In the genomic region with DNA sequence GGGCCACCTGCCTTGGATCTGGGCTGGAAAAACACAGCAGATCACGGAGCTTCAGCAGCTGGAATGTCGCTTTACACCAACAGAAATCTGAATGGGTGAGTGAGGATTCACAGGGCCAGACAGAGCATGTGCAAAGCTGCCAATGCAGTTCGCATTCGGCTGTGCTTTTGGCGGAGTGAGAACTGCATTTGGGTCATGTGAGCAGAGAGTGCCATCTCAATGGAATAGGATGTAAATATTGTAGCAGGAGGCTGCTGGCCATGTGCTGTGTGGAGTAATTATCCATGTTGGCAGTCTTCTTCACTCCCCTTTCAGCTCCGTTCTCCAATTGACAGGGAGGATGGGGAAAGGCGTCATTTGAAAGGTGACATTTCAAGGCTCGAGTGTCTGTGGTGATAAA, we compare ENCODE assay signal across 16 cellular contexts. TPM values are rescaled to one million over a fixed set of nuclear protein-coding genes. Genes with fewer than 3 reads are reported as not detected.
A peak's percentile ranks its signal among the peaks of the same experiment; 100 is the strongest.
DNase-seq lines count a peak whose midpoint lies in the region; ATAC-seq and TF ChIP-seq lines count a peak whose summit lies in the region.
"Had no signal": no experiment of that assay in that cellular context is flagged by ENCODE, and none has a peak within 500 bp of the region (broad histone marks: within the 10 kb centered on the region; RNA-seq: fewer than 3 reads in every experiment).

TSS of gene ANKRD55 (minus strand) at position 101 of the 400 bp plus-strand sequence. CDS start 417 bp downstream, outside the sequence.

- no peaks in the 10 kb centered on the region for H3K36me3 ChIP-seq in endodermal cell (ENCODE audit: control insufficient read depth, insufficient read depth, low read length)
- H3K36me3 ChIP-seq: BLaER1 treated with 17β-estradiol and CSF1 and Interleukin-3, amounts not matched to agents 10 nM and 100 nM; stomach had no signal

- H3K36me3 Mint-ChIP-seq in memory B cell: no peaks in the 10 kb centered on the region
- no peaks in the 10 kb centered on the region for H3K36me3 Mint-ChIP-seq in endodermal cell (ENCODE audit: low read depth)

- H3K27me3 Mint-ChIP-seq in memory B cell (peaks cover 21% of the 10 kb centered on the region), endodermal cell (ENCODE audit: insufficient read depth) (peaks cover 6% of the 10 kb centered on the region)
- H3K27me3 Mint-ChIP-seq: activated CD4-positive, alpha-beta T cell treated with anti-CD3 and anti-CD28 coated beads for 36 hours had no signal

- TF ChIP-seq CTCF in VCaP (conservative IDR thresholded peaks at IDR 0.05) (no peak), endodermal cell (conservative IDR thresholded peaks at IDR 0.05) (no peak)

- H3K9ac ChIP-seq in endodermal cell (ENCODE audit: extremely low read depth, low read length, poor library complexity, severe bottlenecking): no peak within 1 kb of the TSS
- H3K9ac ChIP-seq: BLaER1 treated with 17β-estradiol and CSF1 and Interleukin-3, amounts not matched to agents 10 nM and 100 nM had no signal

- no peaks in the 10 kb centered on the region for H3K27me3 ChIP-seq in endodermal cell (ENCODE audit: control insufficient read depth, insufficient read depth, low read length, poor library complexity, severe bottlenecking)
- H3K27me3 ChIP-seq: BLaER1 treated with 17β-estradiol and CSF1 and Interleukin-3, amounts not matched to agents 10 nM and 100 nM; body of pancreas had no signal

- DNase-seq in DMS153 treated with DMSO at 0.1 percent for 48 hours (lab: John Stamatoyannopoulos, UW; ENCODE audit: unreplicated experiment): peak; percentile 50
- DNase-seq in NCI-H2029 (lab: John Stamatoyannopoulos, UW): peak; percentile 36
- DNase-seq in memory B cell (ENCODE audit: low spot score in 2 of 2): no peak
- DNase-seq in A172 (ENCODE audit: low spot score): no peak
- DNase-seq in endodermal cell: no peak
- DNase-seq: activated CD4-positive, alpha-beta T cell treated with anti-CD3 and anti-CD28 coated beads for 36 hours; body of pancreas; mesenchymal stem cell; stomach had no signal

- ATAC-seq in memory B cell (ENCODE audit: low read depth): no peak
- no peak for ATAC-seq in GM19328 (IDR thresholded peaks at IDR 0.05; ENCODE audit: unreplicated experiment)
- no peak for ATAC-seq in GM18517 (IDR thresholded peaks at IDR 0.05; ENCODE audit: unreplicated experiment)
- ATAC-seq: activated CD4-positive, alpha-beta T cell treated with anti-CD3 and anti-CD28 coated beads for 36 hours; activated T-helper 17 cell treated with anti-CD3 and anti-CD28 coated beads, Interleukin-2, amount 50 U/mL, for 72 hours; body of pancreas had no signal

- H3K27ac Mint-ChIP-seq in memory B cell (peak within 1 kb of the TSS; percentile 5), endodermal cell (no peak within 1 kb of the TSS)
- H3K27ac Mint-ChIP-seq: activated CD4-positive, alpha-beta T cell treated with anti-CD3 and anti-CD28 coated beads for 36 hours; activated T-helper 17 cell treated with anti-CD3 and anti-CD28 coated beads, Interleukin-2, amount 50 U/mL, for 72 hours had no signal

- H3K9me3 ChIP-seq in endodermal cell (ENCODE audit: control insufficient read depth, low read length): no peaks in the 10 kb centered on the region
- H3K9me3 ChIP-seq: body of pancreas, stomach had no signal

- H3K4me1 Mint-ChIP-seq in memory B cell: no peaks in the 10 kb centered on the region
- H3K4me1 Mint-ChIP-seq in endodermal cell: peaks cover 17% of the 10 kb centered on the region

- no peaks in the 10 kb centered on the region for H3K4me1 ChIP-seq in endodermal cell (ENCODE audit: control insufficient read depth, insufficient read depth, low read length)
- H3K4me1 ChIP-seq: BLaER1 treated with 17β-estradiol and CSF1 and Interleukin-3, amounts not matched to agents 10 nM and 100 nM; body of pancreas; stomach had no signal

- H3K4me3 Mint-ChIP-seq in memory B cell: no peak within 1 kb of the TSS
- H3K4me3 Mint-ChIP-seq in endodermal cell: no peak within 1 kb of the TSS
- H3K4me3 Mint-ChIP-seq: activated CD4-positive, alpha-beta T cell treated with anti-CD3 and anti-CD28 coated beads for 36 hours; activated T-helper 17 cell treated with anti-CD3 and anti-CD28 coated beads, Interleukin-2, amount 50 U/mL, for 72 hours had no signal

- H3K27ac ChIP-seq in VCaP (peak within 1 kb of the TSS; percentile 13; the same call in 1 of the 2 replicates), endodermal cell (ENCODE audit: low read depth, low read length) (no peak within 1 kb of the TSS)
- H3K27ac ChIP-seq: BLaER1 treated with 17β-estradiol and CSF1 and Interleukin-3, amounts not matched to agents 10 nM and 100 nM; body of pancreas; HL-60; stomach had no signal

- H3K9me3 Mint-ChIP-seq in memory B cell: no peaks in the 10 kb centered on the region
- peaks cover under 1% of the 10 kb centered on the region for H3K9me3 Mint-ChIP-seq in endodermal cell
- H3K9me3 Mint-ChIP-seq: activated T-helper 17 cell treated with anti-CD3 and anti-CD28 coated beads, Interleukin-2, amount 50 U/mL, for 72 hours had no signal

- WGBS in endodermal cell (ENCODE audit: insufficient coverage in 1 of 2, insufficient read length in 1 of 2), 2 experiments: 75 to 81% methylated on average over 2 to 8 of the region's 8 CpGs

- H3K4me3 ChIP-seq in endodermal cell (ENCODE audit: low read length): no peak within 1 kb of the TSS
- H3K4me3 ChIP-seq: BLaER1 treated with 17β-estradiol and CSF1 and Interleukin-3, amounts not matched to agents 10 nM and 100 nM; body of pancreas; stomach had no signal

RNA-seq across cellular contexts. Expression of gene ANKRD55, which starts in this region (rescaled TPM):
- total RNA-seq in A172 (2014; rRNA removed; shearing (Covaris generic)): not detected in 2 replicates
- under 1 TPM; 0.27 to 0.29 TPM for total RNA-seq in endodermal cell
- 0.32 TPM for polyA plus RNA-seq in endodermal cell (2013, experiment 1 of 2)
- polyA plus RNA-seq in endodermal cell (2013, experiment 2 of 2): 0.25 TPM
- total RNA-seq: body of pancreas, renal cortical epithelial cell had no signal

Comparison
In these comparisons a context has a peak if more than half of its experiments do, and no peak if none do; other contexts are left out.
1. DNase-seq: peak in DMS153 treated with DMSO at 0.1 percent for 48 hours (single experiment) and NCI-H2029 (single experiment); none in memory B cell (0 of 2), A172 (single experiment) and endodermal cell (single experiment).